In the genomic region with DNA sequence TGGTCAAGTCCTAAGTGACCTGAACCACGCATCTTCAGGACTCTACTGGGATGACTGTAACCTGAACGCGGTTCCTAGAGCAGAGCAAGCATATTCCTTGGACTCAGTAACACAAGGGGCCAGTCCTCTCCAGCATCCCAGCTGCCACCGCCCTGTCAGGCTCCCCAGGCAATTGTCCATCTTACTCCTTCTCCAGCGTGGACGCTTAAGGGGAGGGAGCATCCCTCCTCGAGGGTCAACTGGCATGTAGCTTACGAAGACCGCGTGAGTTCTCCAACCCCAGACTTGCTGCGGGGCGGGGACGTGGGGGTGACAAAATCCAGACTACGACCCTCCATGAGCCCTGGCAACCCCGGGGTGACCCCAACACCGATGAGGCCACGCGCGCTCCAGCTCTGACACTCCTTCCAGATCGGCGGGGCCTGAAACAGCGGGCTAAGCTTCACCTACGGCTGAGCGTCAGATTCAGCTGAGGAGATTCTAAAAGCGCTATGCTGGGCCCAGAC, we compare ENCODE assay signal across 8 cellular contexts. TPM values are rescaled to one million over a fixed set of nuclear protein-coding genes. Genes with fewer than 3 reads are reported as not detected.
A peak's percentile ranks its signal among the peaks of the same experiment; 100 is the strongest.
DNase-seq lines count a peak whose midpoint lies in the region; ATAC-seq, FAIRE-seq and TF ChIP-seq lines count a peak whose summit lies in the region.

No MANE protein-coding gene starts in this region.

- H3K27me3 Mint-ChIP-seq in activated T-cell treated with anti-CD3 and anti-CD28 coated beads, Interleukin-2, amount 50 U/mL, for 4 hours (ENCODE audit: low read depth) = no peaks in the 10 kb centered on the region

- peak overlapping the region; percentile 94 for H3K9ac ChIP-seq in endothelial cell of umbilical vein (replicated peaks; ENCODE audit: extremely low read depth, insufficient read depth, low read length)

- FAIRE-seq in endothelial cell of umbilical vein (lab: Jason Lieb, UNC) = no peak

- peaks cover 33% of the 10 kb centered on the region for H3K79me2 ChIP-seq in endothelial cell of umbilical vein (ENCODE audit: control insufficient read depth, insufficient read depth, low read length)

- peaks cover 29% of the 10 kb centered on the region for H3K36me3 ChIP-seq in SJSA1
- H3K36me3 ChIP-seq in endothelial cell of umbilical vein (ENCODE audit: control insufficient read depth in 2 of 2, extremely low read depth in 1 of 2, insufficient read depth in 2 of 2, low read length in 2 of 2) = peaks cover 0 to 3% of the 10 kb centered on the region in 2 experiments

- no peaks in the 10 kb centered on the region for H3K9me3 ChIP-seq in SJSA1 (replicated peaks)
- H3K9me3 ChIP-seq in endothelial cell of umbilical vein (replicated peaks; ENCODE audit: control insufficient read depth, insufficient read depth, low read length) = no peaks in the 10 kb centered on the region

- H3K27ac ChIP-seq in SJSA1 (peak overlapping the region; percentile 89), endothelial cell of umbilical vein (ENCODE audit: insufficient read depth, low read depth, low read length) (peak overlapping the region; percentile 68)

- H3K36me3 Mint-ChIP-seq in activated T-cell treated with anti-CD3 and anti-CD28 coated beads, Interleukin-2, amount 50 U/mL, for 4 hours (ENCODE audit: insufficient read depth) = peaks cover 11% of the 10 kb centered on the region

- dilution Hi-C loops in endothelial cell of umbilical vein (cut with MboI; ENCODE audit: extremely low pct_ligation_motif_present, low sequenced_read_pairs) = no loop called here

- intact Hi-C loops in endothelial cell of umbilical vein (cut with micrococcal nuclease) = loop anchor here (10.0 kb wide), 1 partner anchor 532 kb away; a partner anchor contains a TSS

- CTCF ChIA-PET in endothelial cell of umbilical vein (lab: Charles Lee) = interaction anchor here (0.9 to 2.5 kb wide), 16 partner anchors 11 to 377 kb away, joined by 3 to 14 read pairs (median 4); a partner anchor contains a TSS

- H3K9me1 ChIP-seq in endothelial cell of umbilical vein (replicated peaks; ENCODE audit: control insufficient read depth, extremely low read depth, insufficient read depth, low read length) = no peaks in the 10 kb centered on the region

- peaks cover 25% of the 10 kb centered on the region for H3K4me1 Mint-ChIP-seq in activated T-cell treated with anti-CD3 and anti-CD28 coated beads, Interleukin-2, amount 50 U/mL, for 4 hours (ENCODE audit: low read depth)

- TF ChIP-seq POLR2A in endothelial cell of umbilical vein (IDR thresholded peaks at IDR 0.05; ENCODE audit: low read depth, low read length) = no peak

- H3K4me3 Mint-ChIP-seq in activated T-cell treated with anti-CD3 and anti-CD28 coated beads, Interleukin-2, amount 50 U/mL, for 4 hours = peak overlapping the region; percentile 99

- no peaks in the 10 kb centered on the region for H4K20me1 ChIP-seq in endothelial cell of umbilical vein (replicated peaks; ENCODE audit: control insufficient read depth, extremely low read depth, insufficient read depth, low read length)

- H3K4me2 ChIP-seq in endothelial cell of umbilical vein (ENCODE audit: insufficient read depth, low read length) = peak overlapping the region; percentile 47

- H3K27me3 ChIP-seq in SJSA1 (replicated peaks) = no peaks in the 10 kb centered on the region
- H3K27me3 ChIP-seq in endothelial cell of umbilical vein (ENCODE audit: control insufficient read depth in 2 of 2, insufficient read depth in 2 of 2, low read length in 2 of 2) = no peaks in the 10 kb centered on the region

- POLR2A ChIA-PET in endothelial cell of umbilical vein (lab: Charles Lee) = interaction anchor here (0.6 to 2.1 kb wide), 6 partner anchors 43 to 956 kb away, joined by 3 to 12 read pairs (median 4); a partner anchor contains a TSS

- TSS peak; percentile 80 for BruUV-seq in endothelial cell of umbilical vein (replicated peaks; lab: Mats Ljungman, UMichigan)

- TF ChIP-seq CTCF in endothelial cell of umbilical vein (IDR thresholded peaks at IDR 0.05; ENCODE audit: extremely low read depth in 1 of 2, insufficient read depth in 1 of 2, low read depth in 1 of 2, low read length in 2 of 2) = no peak

- DNase-seq in activated T-cell treated with anti-CD3 and anti-CD28 coated beads, Interleukin-2, amount 50 U/mL, for 4 hours = no peak
- DNase-seq in activated T-cell treated with anti-CD3 and anti-CD28 coated beads for 4 hours = no peak
- no peak for DNase-seq in SJSA1 (ENCODE audit: low read depth in 1 of 2, low spot score in 2 of 2)
- peak; percentile 41 for DNase-seq in endothelial cell of umbilical vein (ENCODE audit: low read depth, low spot score)
- DNase-seq in myocyte (ENCODE audit: low read depth) = peak; percentile 49

- peak overlapping the region; percentile 77 for H2AFZ ChIP-seq in endothelial cell of umbilical vein (ENCODE audit: low read depth, low read length)

- peaks cover 15% of the 10 kb centered on the region for H3K4me1 ChIP-seq in SJSA1 (replicated peaks)
- H3K4me1 ChIP-seq in endothelial cell of umbilical vein (ENCODE audit: control insufficient read depth, extremely low read depth, insufficient read depth, low read length) = peaks cover 16% of the 10 kb centered on the region

- no peak for ATAC-seq in activated T-cell treated with anti-CD3 and anti-CD28 coated beads, Interleukin-2, amount 50 U/mL, for 4 hours
- ATAC-seq in HG03378 (IDR thresholded peaks at IDR 0.05; ENCODE audit: unreplicated experiment) (peak; percentile 10), GM18519 (IDR thresholded peaks at IDR 0.05; ENCODE audit: low FRiP score, unreplicated experiment) (no peak), HG03175 (IDR thresholded peaks at IDR 0.05; ENCODE audit: unreplicated experiment) (no peak)

- no peaks in the 10 kb centered on the region for H3K9me3 Mint-ChIP-seq in activated T-cell treated with anti-CD3 and anti-CD28 coated beads, Interleukin-2, amount 50 U/mL, for 4 hours

- H3K4me3 ChIP-seq in SJSA1 = peak overlapping the region; percentile 47
- peak overlapping the region; percentile 38 to 56 (median 44) for H3K4me3 ChIP-seq in endothelial cell of umbilical vein (replicated peaks in 1 of 3; ENCODE audit: insufficient read depth in 1 of 3, low read depth in 1 of 3, low read length in 3 of 3)

TF ChIP-seq in endothelial cell of umbilical vein, 7 proteins besides CTCF, POLR2A, EP300 and RAD21:
- TF ChIP-seq JUN (IDR thresholded peaks at IDR 0.05; ENCODE audit: borderline replicate concordance, insufficient read depth, insufficient read length, low read depth) (no peak), GATA2 (IDR thresholded peaks at IDR 0.05; ENCODE audit: insufficient read depth, insufficient read length, low read depth, low read length) (no peak), POLR2AphosphoS5 (IDR thresholded peaks at IDR 0.05; ENCODE audit: insufficient read depth, low read depth, low read length) (no peak), EZH2 (IDR thresholded peaks at IDR 0.05; ENCODE audit: borderline replicate concordance, low read depth, low read length, severe bottlenecking) (no peak)
- TF ChIP-seq, protein P1, sequence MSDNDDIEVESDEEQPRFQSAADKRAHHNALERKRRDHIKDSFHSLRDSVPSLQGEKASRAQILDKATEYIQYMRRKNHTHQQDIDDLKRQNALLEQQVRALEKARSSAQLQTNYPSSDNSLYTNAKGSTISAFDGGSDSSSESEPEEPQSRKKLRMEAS (IDR thresholded peaks at IDR 0.05; ENCODE audit: insufficient read depth, insufficient read length) = no peak

RNA-seq across cellular contexts. Expression of a gene that starts 0.9 kb away (rescaled TPM):
- 100 to 1,000 TPM; 175 to 213 (median 209) TPM for total RNA-seq in activated T-cell treated with anti-CD3 and anti-CD28 coated beads, Interleukin-2, amount 50 U/mL, for 4 hours
- 39.5 and 56.6 TPM in 2 replicates for total RNA-seq in SJSA1 (2014; rRNA removed; shearing (Covaris generic))
- total RNA-seq in endothelial cell of umbilical vein = 104 and 114 TPM in 2 replicates
- 18.9 and 26.3 TPM in 2 replicates for polyA plus RNA-seq in endothelial cell of umbilical vein
- polyA plus RNA-seq in endothelial cell of umbilical vein (2011; cell fraction: cytosol; rRNA removed) = 28.2 and 37.3 TPM in 2 replicates
- 58.6 and 64.1 TPM in 2 replicates for polyA plus RNA-seq in endothelial cell of umbilical vein (2011; cell fraction: nucleus; rRNA removed)
- polyA plus RNA-seq in endothelial cell of umbilical vein (2012) = 54.2 and 84.8 TPM in 2 replicates
- polyA minus RNA-seq in endothelial cell of umbilical vein = 49.4 and 68.1 TPM in 2 replicates
- 143 TPM for polyA minus RNA-seq in endothelial cell of umbilical vein (2011; cell fraction: cytosol; rRNA and poly(A)+ RNA removed)
- polyA minus RNA-seq in endothelial cell of umbilical vein (2011; cell fraction: nucleus; rRNA and poly(A)+ RNA removed) = 39.9 and 65.6 TPM in 2 replicates
- 37.3 and 49.0 TPM in 2 replicates for total RNA-seq in myocyte
- 58.4 TPM for polyA plus RNA-seq in myocyte (2012)

Comparison
In these comparisons a context has a peak if more than half of its experiments do, and no peak if none do; other contexts are left out.
1. DNase-seq: peak in endothelial cell of umbilical vein (single experiment) and myocyte (single experiment); none in activated T-cell treated with anti-CD3 and anti-CD28 coated beads, Interleukin-2, amount 50 U/mL, for 4 hours (single experiment), activated T-cell treated with anti-CD3 and anti-CD28 coated beads for 4 hours (single experiment) and SJSA1 (0 of 2).